ENCODE assay signal across 15 cellular contexts in the genomic region with DNA sequence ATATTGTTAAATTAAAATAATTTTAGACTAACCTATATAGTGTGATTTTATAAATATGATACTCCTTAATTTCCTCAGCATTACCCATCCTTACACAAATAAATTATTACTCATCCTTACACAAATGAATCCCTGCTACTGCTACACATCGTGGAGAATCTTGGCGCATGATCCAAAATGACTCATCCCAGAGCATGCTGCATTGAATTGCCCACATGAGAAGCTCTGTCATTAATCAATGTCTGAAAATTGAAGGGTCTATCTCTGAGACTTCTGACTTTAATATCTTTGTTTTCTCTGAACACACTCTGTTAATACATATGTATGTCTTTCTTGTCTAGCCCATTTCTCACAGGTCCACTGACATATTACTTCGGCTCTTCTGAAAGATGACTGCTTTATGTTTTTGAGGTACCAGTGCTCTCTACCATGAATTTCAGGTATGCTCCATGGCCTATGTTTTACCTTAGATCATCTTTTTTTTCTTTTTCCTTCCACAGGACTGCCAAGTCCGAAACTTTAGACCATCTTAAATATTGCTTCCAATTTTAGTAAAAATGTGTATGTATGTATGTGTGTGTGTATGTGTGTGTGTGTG. TPM values are rescaled to one million over a fixed set of nuclear protein-coding genes. Genes with fewer than 3 reads are reported as not detected.
DNase-seq lines count a peak whose midpoint lies in the region; ATAC-seq, FAIRE-seq and TF ChIP-seq lines count a peak whose summit lies in the region.
"Had no signal": no experiment of that assay in that cellular context is flagged by ENCODE, and none has a peak within 500 bp of the region (broad histone marks: within the 10 kb centered on the region; RNA-seq: fewer than 3 reads in every experiment).

No MANE protein-coding gene starts in this region.

- WGBS in GM12878 (ENCODE audit: insufficient coverage, insufficient replicate concordance, low lambda C conversion rate, missing lambda C conversion rate) = 51% methylated on average over 4 of the region's 4 CpGs
- WGBS in upper lobe of left lung, 2 donors = 81 to 88% methylated on average over 4 of the region's 4 CpGs

- intact Hi-C loops in GM12878 (cut with micrococcal nuclease; ENCODE audit: unreplicated experiment) = no loop called here

- H3K4me3 ChIP-seq in BJ (ENCODE audit: low read depth, low read length) (no peak overlapping the region), GM12878 (no peak overlapping the region), kidney epithelial cell (ENCODE audit: low read depth, low read length) (no peak overlapping the region), right atrium auricular region (no peak overlapping the region), upper lobe of left lung (no peak overlapping the region)
- H3K4me3 ChIP-seq: SK-N-MC had no signal

- TF ChIP-seq EP300 in GM12878 (IDR thresholded peaks at IDR 0.05; ENCODE audit: borderline replicate concordance in 1 of 2, control insufficient read depth in 1 of 2, low read depth in 2 of 2, low read length in 2 of 2) = no peak
- no peak for TF ChIP-seq EP300 in upper lobe of left lung (IDR thresholded peaks at IDR 0.05)

- no peak overlapping the region for H3K9ac ChIP-seq in GM12878 (ENCODE audit: control insufficient read depth, insufficient read depth, low read length)

- no peak overlapping the region for H3K4me2 ChIP-seq in GM12878 (ENCODE audit: control insufficient read depth, insufficient read depth)

- no peaks in the 10 kb centered on the region for H3K79me2 ChIP-seq in GM12878 (ENCODE audit: control insufficient read depth, insufficient read depth, low read length)

- in situ Hi-C loops in GM12878 (cut with MboI) = no loop called here

- H3K27ac ChIP-seq in GM12878 (ENCODE audit: control insufficient read depth, insufficient read depth) (no peak overlapping the region), right atrium auricular region (no peak overlapping the region), upper lobe of left lung (no peak overlapping the region)
- H3K27ac ChIP-seq: SK-N-MC had no signal

- CTCF ChIA-PET in BJ (lab: Yijun Ruan, JAX) = no interaction called here
- CTCF ChIA-PET in GM12878 (lab: Yijun Ruan, JAX) = no interaction called here

- no peak for FAIRE-seq in GM12878 (lab: Jason Lieb, UNC)
- FAIRE-seq: kidney had no signal

- no peaks in the 10 kb centered on the region for H4K20me1 ChIP-seq in GM12878 (ENCODE audit: control insufficient read depth, insufficient read depth)

- H3K4me1 ChIP-seq in GM12878 (ENCODE audit: control insufficient read depth, insufficient read depth, low read length) = no peaks in the 10 kb centered on the region
- no peaks in the 10 kb centered on the region for H3K4me1 ChIP-seq in right atrium auricular region
- H3K4me1 ChIP-seq in upper lobe of left lung = no peaks in the 10 kb centered on the region

- no peak overlapping the region for H2AFZ ChIP-seq in GM12878 (ENCODE audit: control insufficient read depth, low read depth, low read length)

- H3K27me3 ChIP-seq in BJ (ENCODE audit: control insufficient read depth, insufficient read depth, low read length) = no peaks in the 10 kb centered on the region
- H3K27me3 ChIP-seq in GM12878 (replicated peaks in 1 of 2; ENCODE audit: control insufficient read depth in 2 of 2, insufficient read depth in 2 of 2, low read length in 1 of 2) = no peaks in the 10 kb centered on the region
- no peaks in the 10 kb centered on the region for H3K27me3 ChIP-seq in kidney epithelial cell (ENCODE audit: control insufficient read depth, insufficient read depth, low read length)
- no peaks in the 10 kb centered on the region for H3K27me3 ChIP-seq in right atrium auricular region
- H3K27me3 ChIP-seq in upper lobe of left lung = no peaks in the 10 kb centered on the region

- H3K9me3 ChIP-seq in GM12878 (replicated peaks; ENCODE audit: control insufficient read depth, insufficient read depth, low read length) (no peaks in the 10 kb centered on the region), right atrium auricular region (no peaks in the 10 kb centered on the region), upper lobe of left lung (no peaks in the 10 kb centered on the region)

- TF ChIP-seq RAD21 in GM12878 (IDR thresholded peaks at IDR 0.05; ENCODE audit: insufficient read depth, low read depth, low read length) = no peak

- ATAC-seq in GM12878 = no peak
- no peak for ATAC-seq in upper lobe of left lung (ENCODE audit: low FRiP score in 2 of 2)
- no peak for ATAC-seq in GM18505 (IDR thresholded peaks at IDR 0.05; ENCODE audit: unreplicated experiment)
- ATAC-seq: effector memory CD8-positive, alpha-beta T cell had no signal

- no peak for TF ChIP-seq CTCF in BJ (IDR thresholded peaks at IDR 0.05; ENCODE audit: insufficient read depth, low read depth, low read length)
- no peak for TF ChIP-seq CTCF in GM12878 (IDR thresholded peaks at IDR 0.05 in 2 of 3, conservative IDR thresholded peaks at IDR 0.05 in 1 of 3; ENCODE audit: control insufficient read depth in 2 of 3, extremely low read depth in 1 of 3, insufficient read depth in 1 of 3, low read depth in 3 of 3, low read length in 3 of 3)
- no peak for TF ChIP-seq CTCF in kidney epithelial cell (IDR thresholded peaks at IDR 0.05; ENCODE audit: insufficient read depth, low read length, poor library complexity, severe bottlenecking)
- TF ChIP-seq CTCF in right atrium auricular region (IDR thresholded peaks at IDR 0.05) = no peak
- TF ChIP-seq CTCF in upper lobe of left lung (IDR thresholded peaks at IDR 0.05) = no peak

- SMC1A ChIA-PET in GM12878 (lab: Charles Lee; ENCODE audit: uncharacterized antibody, unreplicated experiment) = no interaction called here

- TF ChIP-seq POLR2A in GM12878 (IDR thresholded peaks at IDR 0.05; ENCODE audit: low read depth, low read length) (no peak), upper lobe of left lung (IDR thresholded peaks at IDR 0.05) (no peak), GM18505 (IDR thresholded peaks at IDR 0.05; ENCODE audit: borderline replicate concordance, extremely low read depth, insufficient read depth, insufficient read length) (no peak)

- H3K36me3 ChIP-seq in BJ (ENCODE audit: control insufficient read depth, insufficient read depth, low read length) = no peaks in the 10 kb centered on the region
- no peaks in the 10 kb centered on the region for H3K36me3 ChIP-seq in GM12878 (ENCODE audit: control insufficient read depth in 2 of 2, insufficient read depth in 2 of 2, low read length in 1 of 2)
- H3K36me3 ChIP-seq in kidney epithelial cell (ENCODE audit: control insufficient read depth, insufficient read depth, low read length) = no peaks in the 10 kb centered on the region
- no peaks in the 10 kb centered on the region for H3K36me3 ChIP-seq in right atrium auricular region
- H3K36me3 ChIP-seq in upper lobe of left lung = no peaks in the 10 kb centered on the region

- RAD21 ChIA-PET in GM12878 (lab: Charles Lee; ENCODE audit: unreplicated experiment) = no interaction called here

- DNase-seq in BJ (ENCODE audit: low read depth) (peak; percentile 28), M059J (ENCODE audit: low read depth) (peak; percentile 88), GM12878 (ENCODE audit: low read depth, low spot score) (no peak), kidney epithelial cell (ENCODE audit: low read depth) (peak; percentile 32), right atrium auricular region (ENCODE audit: low spot score) (no peak), upper lobe of left lung (no peak), NCI-H2227 (lab: John Stamatoyannopoulos, UW; ENCODE audit: unreplicated experiment) (no peak)
- DNase-seq: activated CD4-positive, alpha-beta T cell treated with anti-CD3 and anti-CD28 coated beads, Interleukin-2, amount 50 U/mL, for 1 hour; effector memory CD8-positive, alpha-beta T cell; kidney; NCI-H1436 treated with DMSO at 0.1 percent for 48 hours; trophoblast cell had no signal

- BruUV-seq in GM12878 (replicated peaks; lab: Mats Ljungman, UMichigan) = no TSS peak

- POLR2A ChIA-PET in BJ (lab: Charles Lee) = no interaction called here
- POLR2A ChIA-PET in GM12878 (lab: Charles Lee) = no interaction called here

RNA-seq across cellular contexts. Expression of gene DUSP21, which starts 15.7 kb away (rescaled TPM):
- polyA plus RNA-seq in BJ (2011; rRNA removed) = not detected in 2 replicates
- polyA minus RNA-seq in BJ (2011; rRNA and poly(A)+ RNA removed) = not detected in 2 replicates
- not detected in 2 replicates for total RNA-seq in M059J (2014; rRNA removed; shearing (Covaris generic))
- not detected in 2 replicates for total RNA-seq in GM12878 (2013; cell fraction: nucleolus; rRNA removed)
- total RNA-seq in GM12878 (2014; rRNA removed) = not detected in 2 replicates
- not detected in 2 replicates for total RNA-seq in GM12878 (2014; rRNA removed; fragmentation: Illumina TruSeq; extraction: Trizol)
- total RNA-seq in GM12878 (2021) = not detected in 2 replicates
- polyA plus RNA-seq in GM12878 (2011; ENCODE audit: low read depth) = not detected
- polyA plus RNA-seq in GM12878 (2011; rRNA removed) = not detected in 2 replicates
- polyA plus RNA-seq in GM12878 (2011; cell fraction: cytosol; rRNA removed) = not detected in 2 replicates
- not detected in 2 replicates for polyA plus RNA-seq in GM12878 (2011; cell fraction: nucleus; rRNA removed)
- polyA plus RNA-seq in GM12878 (2012) = not detected in 2 replicates
- polyA plus RNA-seq in GM12878 (2014; fragmentation: Illumina TruSeq; extraction: Trizol) = not detected in 2 replicates
- not detected for polyA plus RNA-seq in GM12878 (2014; fragmentation: Nextera tagmentation; extraction: Ambion mirVana)
- polyA plus RNA-seq in GM12878 (2014; rRNA removed) = not detected in 2 replicates
- not detected for polyA plus RNA-seq in GM12878 (2016; fragmentation: Nextera tagmentation; extraction: Ambion mirVana)
- polyA minus RNA-seq in GM12878 (2011; rRNA and poly(A)+ RNA removed) = not detected in 2 replicates
- polyA minus RNA-seq in GM12878 (2011; cell fraction: cytosol; rRNA and poly(A)+ RNA removed) = not detected in 2 replicates
- polyA minus RNA-seq in GM12878 (2011; cell fraction: nucleus; rRNA and poly(A)+ RNA removed) = not detected in 2 replicates
- total RNA-seq in kidney epithelial cell = not detected in 2 replicates
- total RNA-seq in right atrium auricular region = not detected
- total RNA-seq in upper lobe of left lung = not detected
- total RNA-seq: kidney, osteocyte had no signal

RNA-seq across cellular contexts. Expression of gene KDM6A, which starts 44.9 kb away (rescaled TPM):
- polyA plus RNA-seq in BJ (2011; rRNA removed) (5.4 and 7.6 TPM in 2 replicates), GM12878 (2011; rRNA removed) (28.5 and 34.9 TPM in 2 replicates), GM12878 (2014; fragmentation: Illumina TruSeq; extraction: Trizol) (22.8 and 26.2 TPM in 2 replicates), GM12878 (2014; fragmentation: Nextera tagmentation; extraction: Ambion mirVana) (1 to 10 TPM; 7.9 to 8.9 TPM), GM12878 (2014; rRNA removed) (13.2 and 18.0 TPM in 2 replicates), GM12878 (2016; fragmentation: Nextera tagmentation; extraction: Ambion mirVana) (10 to 100 TPM; 13.3 to 14.2 TPM)
- 18.0 and 19.0 TPM in 2 replicates for polyA minus RNA-seq in BJ (2011; rRNA and poly(A)+ RNA removed)
- total RNA-seq in M059J (2014; rRNA removed; shearing (Covaris generic)) = 17.9 and 25.5 TPM in 2 replicates
- total RNA-seq in GM12878 (2013; cell fraction: nucleolus; rRNA removed) = 165 and 171 TPM in 2 replicates
- total RNA-seq in GM12878 (2014; rRNA removed) (22.1 and 22.8 TPM in 2 replicates), GM12878 (2014; rRNA removed; fragmentation: Illumina TruSeq; extraction: Trizol) (27.1 and 29.0 TPM in 2 replicates), GM12878 (2021) (21.0 and 26.8 TPM in 2 replicates), kidney epithelial cell (13.7 and 27.5 TPM in 2 replicates), right atrium auricular region (10 to 100 TPM; 16.9 to 18.2 TPM), upper lobe of left lung (10 to 100 TPM; 19.9 to 62.0 (median 26.6) TPM)
- polyA plus RNA-seq in GM12878 (2011; ENCODE audit: low read depth) = 12.8 TPM
- 20.3 and 22.7 TPM in 2 replicates for polyA plus RNA-seq in GM12878 (2011; cell fraction: cytosol; rRNA removed)
- polyA plus RNA-seq in GM12878 (2011; cell fraction: nucleus; rRNA removed) = 32.6 and 43.8 TPM in 2 replicates
- polyA plus RNA-seq in GM12878 (2012) = 17.5 and 17.7 TPM in 2 replicates
- 77.5 and 90.0 TPM in 2 replicates for polyA minus RNA-seq in GM12878 (2011; rRNA and poly(A)+ RNA removed)
- polyA minus RNA-seq in GM12878 (2011; cell fraction: cytosol; rRNA and poly(A)+ RNA removed) = 15.4 and 22.4 TPM in 2 replicates
- polyA minus RNA-seq in GM12878 (2011; cell fraction: nucleus; rRNA and poly(A)+ RNA removed) = 53.2 and 73.2 TPM in 2 replicates

Comparison
In these comparisons a context has a peak if more than half of its experiments do, and no peak if none do; other contexts are left out.
1. DNase-seq: peak in BJ (single experiment), M059J (single experiment) and kidney epithelial cell (single experiment); none in GM12878 (single experiment), right atrium auricular region (single experiment), upper lobe of left lung (0 of 2) and NCI-H2227 (single experiment).